In genomic region chr12:99427104-99427503, GRCh38 we compare ENCODE assay signal across 12 cellular contexts.
A peak's percentile ranks its signal among the peaks of the same experiment; 100 is the strongest.
DNase-seq lines count a peak whose midpoint lies in the region; ATAC-seq lines count a peak whose summit lies in the region.
"Had no signal": no experiment of that assay in that cellular context is flagged by ENCODE, and none has a peak within 500 bp of the region (broad histone marks: within the 10 kb centered on the region; RNA-seq: fewer than 3 reads in every experiment).

No MANE protein-coding gene starts in this region.

- ATAC-seq in GM19043 (IDR thresholded peaks at IDR 0.05; ENCODE audit: low read depth, unreplicated experiment) (peak; percentile 74), HG02588 (IDR thresholded peaks at IDR 0.05; ENCODE audit: unreplicated experiment) (peak; percentile 81), HG03354 (IDR thresholded peaks at IDR 0.05; ENCODE audit: poor library complexity, severe bottlenecking, unreplicated experiment) (peak; percentile 86), HG02840 (IDR thresholded peaks at IDR 0.05; ENCODE audit: low FRiP score, unreplicated experiment) (no peak), HG03159 (IDR thresholded peaks at IDR 0.05; ENCODE audit: unreplicated experiment) (no peak)

- DNase-seq in renal cortical epithelial cell (ENCODE audit: low read depth) (peak; percentile 89), NCI-H2196 (lab: John Stamatoyannopoulos, UW; ENCODE audit: unreplicated experiment) (no peak)
- DNase-seq: activated CD8-positive, alpha-beta memory T cell treated with anti-CD3 and anti-CD28 coated beads for 24 hours; activated gamma-delta T cell treated with Interleukin-2 at 50 U/mL for 16 hours; dorsolateral prefrontal cortex; mesendoderm; NCI-H2029 treated with DMSO at 0.1 percent for 48 hours had no signal

Comparison
In these comparisons a context has a peak if more than half of its experiments do, and no peak if none do; other contexts are left out.
1. ATAC-seq: peak in GM19043 (single experiment), HG02588 (single experiment) and HG03354 (single experiment); none in HG02840 (single experiment) and HG03159 (single experiment).